In genomic region chr9:124014355-124015026, GRCh38 we compare ENCODE assay signal across 18 cellular contexts. TPM values are rescaled to one million over a fixed set of nuclear protein-coding genes. Genes with fewer than 3 reads are reported as not detected.
"Had no signal": no experiment of that assay in that cellular context is flagged by ENCODE, and none has a peak within 500 bp of the region (broad histone marks: within the 10 kb centered on the region; RNA-seq: fewer than 3 reads in every experiment).

No MANE protein-coding gene starts in this region.

- H3K9me3 Mint-ChIP-seq: activated naive CD8-positive, alpha-beta T cell treated with anti-CD3 and anti-CD28 coated beads for 36 hours; activated T-helper 2 cell treated with anti-CD3 and anti-CD28 coated beads, Interferon-gamma antibody, Interleukin-2, Interleukin-4, amounts not matched to agents 10 μg/mL and 5 μg/mL and 100 μg/mL, durations not matched to agents 14 hours and 24 hours and 36 hours had no signal

- H3K9me3 ChIP-seq: breast epithelium, esophagus muscularis mucosa, right atrium auricular region, SK-N-SH had no signal

- H3K36me3 Mint-ChIP-seq: activated naive CD8-positive, alpha-beta T cell treated with anti-CD3 and anti-CD28 coated beads for 36 hours had no signal

- H2AFZ ChIP-seq: parathyroid adenoma had no signal

- H3K4me3 ChIP-seq: breast epithelium, esophagus muscularis mucosa, lung, right atrium auricular region had no signal

- H3K27ac ChIP-seq: breast epithelium, esophagus muscularis mucosa, parathyroid adenoma, right atrium auricular region had no signal

- H3K27ac Mint-ChIP-seq: activated naive CD8-positive, alpha-beta T cell treated with anti-CD3 and anti-CD28 coated beads for 36 hours; activated T-helper 2 cell treated with anti-CD3 and anti-CD28 coated beads, Interferon-gamma antibody, Interleukin-2, Interleukin-4, amounts not matched to agents 10 μg/mL and 5 μg/mL and 100 μg/mL, durations not matched to agents 14 hours and 24 hours and 36 hours; naive thymus-derived CD8-positive, alpha-beta T cell had no signal

- H3K4me3 Mint-ChIP-seq: activated naive CD8-positive, alpha-beta T cell treated with anti-CD3 and anti-CD28 coated beads for 36 hours had no signal

- H3K4me2 ChIP-seq: SK-N-SH had no signal

- ATAC-seq: left colon; naive thymus-derived CD8-positive, alpha-beta T cell had no signal

- H3K9ac ChIP-seq: parathyroid adenoma, SK-N-SH had no signal

- H3K79me2 ChIP-seq: parathyroid adenoma had no signal

- H3K4me1 ChIP-seq: parathyroid adenoma had no signal

- H3K36me3 ChIP-seq: breast epithelium, esophagus muscularis mucosa, right atrium auricular region had no signal

- DNase-seq: activated CD4-positive, alpha-beta T cell treated with anti-CD3 and anti-CD28 coated beads for 1 hour; activated naive CD8-positive, alpha-beta T cell treated with anti-CD3 and anti-CD28 coated beads for 36 hours; activated T-cell treated with anti-CD3 and anti-CD28 coated beads for 4 hours; left colon; stimulated activated CD4-positive, alpha-beta T cell treated with anti-CD3 and anti-CD28 coated beads, Interleukin-1b, Interleukin-23, amount 100 ng/mL, for 48 hours; stimulated activated naive CD4-positive, alpha-beta T cell; substantia nigra; trophoblast cell had no signal

RNA-seq across cellular contexts. Expression of gene LHX2, which starts 2.9 kb away (rescaled TPM):
- total RNA-seq: activated naive CD8-positive, alpha-beta T cell treated with anti-CD3 and anti-CD28 coated beads for 36 hours; activated T-helper 2 cell treated with anti-CD3 and anti-CD28 coated beads, Interferon-gamma antibody, Interleukin-2, Interleukin-4, amounts not matched to agents 10 μg/mL and 5 μg/mL and 100 μg/mL, durations not matched to agents 14 hours and 24 hours and 36 hours; breast epithelium; esophagus muscularis mucosa; fibroblast of villous mesenchyme; left colon; naive thymus-derived CD8-positive, alpha-beta T cell; T-helper 1 cell treated with Interleukin-12 subunit alpha and Interleukin-12 subunit beta and Interleukin-4 antibody, amounts not matched to agents 30 ng/mL and 1 ng/mL, for 36 hours had no signal
- polyA plus RNA-seq: naive thymus-derived CD8-positive, alpha-beta T cell; SK-N-SH had no signal
